ENCODE assay signal across 8 cellular contexts in genomic region chr17:74493381-74493833, GRCh38. TPM values are rescaled to one million over a fixed set of nuclear protein-coding genes. Genes with fewer than 3 reads are reported as not detected.
A peak's percentile ranks its signal among the peaks of the same experiment; 100 is the strongest.
DNase-seq lines count a peak whose midpoint lies in the region; ATAC-seq and TF ChIP-seq lines count a peak whose summit lies in the region.

No MANE protein-coding gene starts in this region.

- TF ChIP-seq CTCF in CD14-positive monocyte (IDR thresholded peaks at IDR 0.05) (peak; percentile 91), lung (IDR thresholded peaks at IDR 0.05; ENCODE audit: control extremely low read depth, extremely low read depth) (peak; percentile 85)

- H3K4me1 Mint-ChIP-seq in CD14-positive monocyte = peaks cover 41% of the 10 kb centered on the region
- peaks cover 2% of the 10 kb centered on the region for H3K4me1 Mint-ChIP-seq in activated CD4-positive, alpha-beta memory T cell treated with anti-CD3 and anti-CD28 coated beads for 36 hours (ENCODE audit: low read depth)

- peak overlapping the region in 1 of 7 donors; percentile 42 for H3K27ac Mint-ChIP-seq in CD14-positive monocyte
- H3K27ac Mint-ChIP-seq in activated CD4-positive, alpha-beta memory T cell treated with anti-CD3 and anti-CD28 coated beads for 36 hours = no peak overlapping the region

- DNase-seq in CD14-positive monocyte (ENCODE audit: low spot score) (peak; percentile 74), HAP-1 (ENCODE audit: low spot score in 2 of 2) (peak; percentile 59 to 81), NCI-H748 (lab: John Stamatoyannopoulos, UW; ENCODE audit: unreplicated experiment) (peak; percentile 39), lung (ENCODE audit: low spot score) (peak; percentile 67)
- DNase-seq in activated CD4-positive, alpha-beta memory T cell treated with anti-CD3 and anti-CD28 coated beads for 36 hours = peak; percentile 80
- peak; percentile 37 to 51 (median 41) for DNase-seq in effector memory CD4-positive, alpha-beta T cell
- peak; percentile 17 for DNase-seq in stimulated activated CD8-positive, alpha-beta memory T cell treated with anti-CD3 and anti-CD28 coated beads, Interleukin-12 subunit alpha, Interleukin-12 subunit beta, amount 100 ng/mL, for 24 hours (ENCODE audit: extremely low read depth)

- H3K9me3 ChIP-seq in HAP-1 = no peaks in the 10 kb centered on the region
- H3K9me3 ChIP-seq in effector memory CD4-positive, alpha-beta T cell (ENCODE audit: control insufficient read depth, low read length) = no peaks in the 10 kb centered on the region
- H3K9me3 ChIP-seq in lung (ENCODE audit: control insufficient read depth in 2 of 2, insufficient read depth in 1 of 2, low read length in 1 of 2) = no peaks in the 10 kb centered on the region

- 37 to 49% methylated on average over 11 of the region's 11 CpGs for WGBS in lung, 2 donors

- no peaks in the 10 kb centered on the region for H3K4me1 ChIP-seq in HAP-1
- H3K4me1 ChIP-seq in effector memory CD4-positive, alpha-beta T cell (ENCODE audit: control insufficient read depth, insufficient read depth, low read length, poor library complexity, severe bottlenecking) = no peaks in the 10 kb centered on the region
- no peaks in the 10 kb centered on the region for H3K4me1 ChIP-seq in lung (ENCODE audit: control insufficient read depth in 2 of 2, insufficient read depth in 2 of 2, low read length in 2 of 2)

- H3K27me3 ChIP-seq in HAP-1 (ENCODE audit: low read depth) (no peaks in the 10 kb centered on the region), lung (ENCODE audit: control insufficient read depth, insufficient read depth) (no peaks in the 10 kb centered on the region)
- no peaks in the 10 kb centered on the region for H3K27me3 ChIP-seq in effector memory CD4-positive, alpha-beta T cell (replicated peaks; ENCODE audit: control insufficient read depth, insufficient read depth, low read length, poor library complexity, severe bottlenecking)

- peaks cover 0 to 3% (median 0%) of the 10 kb centered on the region in 7 donors for H3K9me3 Mint-ChIP-seq in CD14-positive monocyte
- H3K9me3 Mint-ChIP-seq in activated CD4-positive, alpha-beta memory T cell treated with anti-CD3 and anti-CD28 coated beads for 36 hours = no peaks in the 10 kb centered on the region

- CTCF ChIA-PET in activated CD4-positive, alpha-beta memory T cell treated with anti-CD3 and anti-CD28 coated beads for 36 hours (lab: Charles Lee) = interaction anchor here (0.5 to 5.3 kb wide), 10 partner anchors 18 to 126 kb away, joined by 3 to 41 read pairs (median 6); partner anchors contain the start of gene GPR142

- no peak overlapping the region for H3K27ac ChIP-seq in effector memory CD4-positive, alpha-beta T cell (ENCODE audit: insufficient read depth, low read length, poor library complexity, severe bottlenecking)
- no peak overlapping the region for H3K27ac ChIP-seq in lung (ENCODE audit: low read depth in 1 of 2, low read length in 1 of 2)

- peaks cover 0 to 5% (median 1%) of the 10 kb centered on the region in 3 donors for H3K27me3 Mint-ChIP-seq in CD14-positive monocyte (ENCODE audit: low read depth in 3 of 3)
- H3K27me3 Mint-ChIP-seq in activated CD4-positive, alpha-beta memory T cell treated with anti-CD3 and anti-CD28 coated beads for 36 hours = peaks cover 2% of the 10 kb centered on the region

- in situ Hi-C loops in HAP-1 (cut with MboI; ENCODE audit: low sequenced_read_pairs) = no loop called here

- no peak overlapping the region for H3K4me3 Mint-ChIP-seq in CD14-positive monocyte
- no peak overlapping the region for H3K4me3 Mint-ChIP-seq in activated CD4-positive, alpha-beta memory T cell treated with anti-CD3 and anti-CD28 coated beads for 36 hours

- intact Hi-C loops in CD14-positive monocyte (cut with micrococcal nuclease) = loop anchor here (2.0 to 5.0 kb wide), 5 partner anchors 27 to 116 kb away; partner anchors contain the start of genes CD300A (in 1 of the 2) and CD300LB (in 1 of the 2)
- intact Hi-C loops in activated CD4-positive, alpha-beta memory T cell treated with anti-CD3 and anti-CD28 coated beads for 36 hours (cut with micrococcal nuclease) = loop anchor here (1.0 to 10.0 kb wide), 4 partner anchors 36 to 125 kb away; partner anchors contain the start of gene GPRC5C

- H3K36me3 ChIP-seq in HAP-1 (replicated peaks) (no peaks in the 10 kb centered on the region), lung (ENCODE audit: control insufficient read depth in 2 of 2, insufficient read depth in 2 of 2, low read length in 2 of 2) (no peaks in the 10 kb centered on the region)
- no peaks in the 10 kb centered on the region for H3K36me3 ChIP-seq in effector memory CD4-positive, alpha-beta T cell (ENCODE audit: control insufficient read depth, insufficient read depth, low read length)

- POLR2A ChIA-PET in activated CD4-positive, alpha-beta memory T cell treated with anti-CD3 and anti-CD28 coated beads for 36 hours (lab: Charles Lee) = no interaction called here

- ATAC-seq in lung (ENCODE audit: insufficient read depth, low FRiP score) (peak; percentile 75), HG02973 (IDR thresholded peaks at IDR 0.05; ENCODE audit: unreplicated experiment) (no peak)

- no peak overlapping the region for H3K4me3 ChIP-seq in HAP-1
- H3K4me3 ChIP-seq in effector memory CD4-positive, alpha-beta T cell (ENCODE audit: insufficient read depth, low read depth, low read length, poor library complexity, severe bottlenecking) = no peak overlapping the region
- no peak overlapping the region for H3K4me3 ChIP-seq in lung

- peaks cover 16 to 21% of the 10 kb centered on the region in 2 donors for H3K36me3 Mint-ChIP-seq in CD14-positive monocyte
- H3K36me3 Mint-ChIP-seq in activated CD4-positive, alpha-beta memory T cell treated with anti-CD3 and anti-CD28 coated beads for 36 hours = peaks cover 6% of the 10 kb centered on the region

RNA-seq across cellular contexts. Expression of gene CD300A, which starts 27.0 kb away (rescaled TPM):
- polyA plus RNA-seq in CD14-positive monocyte (100 to 1,000 TPM; 212 to 222 TPM), lung (10 to 100 TPM in 1 of 2 donors, 1 to 10 TPM in 1; 8.0 to 66.3 TPM)
- total RNA-seq in activated CD4-positive, alpha-beta memory T cell treated with anti-CD3 and anti-CD28 coated beads for 36 hours = 10 to 100 TPM; 11.3 to 12.3 TPM
- 10 to 100 TPM; 12.9 to 21.0 TPM for total RNA-seq in lung

RNA-seq across cellular contexts. Expression of gene CD300LB, which starts 37.9 kb away (rescaled TPM):
- polyA plus RNA-seq in CD14-positive monocyte (100 to 1,000 TPM in 1 of 2 donors, 10 to 100 TPM in 1; 88.0 to 102 TPM), lung (1 to 10 TPM; 1.5 to 1.8 TPM)
- total RNA-seq in activated CD4-positive, alpha-beta memory T cell treated with anti-CD3 and anti-CD28 coated beads for 36 hours = not detected
- 1 to 10 TPM in 1 of 2 donors, under 1 TPM in 1; 0.82 to 1.2 TPM for total RNA-seq in lung

RNA-seq across cellular contexts. Expression of gene CD300C, which starts 52.5 kb away (rescaled TPM):
- 100 to 1,000 TPM in 1 of 2 donors, 10 to 100 TPM in 1; 93.1 to 141 TPM for polyA plus RNA-seq in CD14-positive monocyte
- under 1 TPM in 1 of 2 experiments, not detected in 1; 0.14 TPM for total RNA-seq in activated CD4-positive, alpha-beta memory T cell treated with anti-CD3 and anti-CD28 coated beads for 36 hours
- total RNA-seq in lung = 10 to 100 TPM in 1 of 2 donors, 1 to 10 TPM in 1; 1.2 to 18.5 TPM
- 10 to 100 TPM in 1 of 2 donors, 1 to 10 TPM in 1; 1.9 to 24.0 TPM for polyA plus RNA-seq in lung

Comparison
In these comparisons a context has a peak if more than half of its experiments do, and no peak if none do; other contexts are left out.
1. DNase-seq: peak in every context shown above with its lines; median percentile 80 in activated CD4-positive, alpha-beta memory T cell treated with anti-CD3 and anti-CD28 coated beads for 36 hours; 74 in CD14-positive monocyte; 70 in HAP-1; 67 in lung; 41 in effector memory CD4-positive, alpha-beta T cell; 39 in NCI-H748; 17 in stimulated activated CD8-positive, alpha-beta memory T cell treated with anti-CD3 and anti-CD28 coated beads, Interleukin-12 subunit alpha, Interleukin-12 subunit beta, amount 100 ng/mL, for 24 hours.